In the genomic region with DNA sequence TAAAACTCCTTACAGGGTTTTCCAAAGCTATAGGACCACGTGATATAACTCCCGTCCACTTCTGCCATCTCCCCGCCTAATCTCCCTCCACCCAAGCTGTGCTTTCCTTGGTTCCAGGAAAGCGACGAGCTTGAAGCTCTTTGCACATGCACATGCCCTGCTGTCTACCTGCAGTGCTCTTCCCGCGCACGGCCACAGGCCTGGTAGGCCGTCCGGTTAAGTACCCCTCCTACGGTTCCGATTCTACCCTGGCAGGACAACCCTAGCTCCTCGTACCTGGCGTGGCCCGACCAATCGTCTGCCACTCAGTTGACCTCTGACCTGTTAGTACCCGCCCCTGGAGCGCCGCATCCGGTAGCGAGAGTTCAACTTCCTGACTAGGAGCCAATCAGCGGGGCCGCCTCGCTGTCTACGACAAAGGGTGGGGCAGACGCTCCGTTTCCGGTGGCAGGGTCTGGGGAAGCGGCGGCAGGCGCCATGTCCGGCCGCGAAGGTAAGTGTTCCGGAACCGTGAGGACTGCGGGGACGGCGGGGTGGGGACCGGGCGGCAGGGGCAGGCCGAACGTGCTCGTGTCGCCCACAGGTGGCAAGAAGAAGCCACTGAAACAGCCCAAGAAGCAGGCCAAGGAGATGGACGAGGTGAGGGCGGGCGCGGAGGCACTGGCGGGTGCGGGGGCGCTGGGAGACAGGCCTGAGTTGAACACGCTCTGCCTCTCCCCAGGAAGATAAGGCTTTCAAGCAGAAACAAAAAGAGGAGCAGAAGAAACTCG, we compare ENCODE assay signal across 8 cellular contexts. TPM values are rescaled to one million over a fixed set of nuclear protein-coding genes. Genes with fewer than 3 reads are reported as not detected.
A peak's percentile ranks its signal among the peaks of the same experiment; 100 is the strongest.
DNase-seq lines count a peak whose midpoint lies in the region; ATAC-seq lines count a peak whose summit lies in the region.

A gene with protein sequence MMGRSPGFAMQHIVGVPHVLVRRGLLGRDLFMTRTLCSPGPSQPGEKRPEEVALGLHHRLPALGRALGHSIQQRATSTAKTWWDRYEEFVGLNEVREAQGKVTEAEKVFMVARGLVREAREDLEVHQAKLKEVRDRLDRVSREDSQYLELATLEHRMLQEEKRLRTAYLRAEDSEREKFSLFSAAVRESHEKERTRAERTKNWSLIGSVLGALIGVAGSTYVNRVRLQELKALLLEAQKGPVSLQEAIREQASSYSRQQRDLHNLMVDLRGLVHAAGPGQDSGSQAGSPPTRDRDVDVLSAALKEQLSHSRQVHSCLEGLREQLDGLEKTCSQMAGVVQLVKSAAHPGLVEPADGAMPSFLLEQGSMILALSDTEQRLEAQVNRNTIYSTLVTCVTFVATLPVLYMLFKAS (minus strand): TSS at position 300 of the 770 bp plus-strand sequence. CDS start 4,991 bp downstream, outside the sequence.
A gene (plus strand): TSS at position 438 of the 770 bp plus-strand sequence. CDS start 40 bp downstream, at position 478.

- peak; percentile 86 for ATAC-seq in GM21360 (IDR thresholded peaks at IDR 0.05; ENCODE audit: unreplicated experiment)

- peak within 1 kb of the TSS; percentile 84 for H3K4me3 ChIP-seq in effector memory CD4-positive, alpha-beta T cell (ENCODE audit: insufficient read depth, low read depth, low read length, poor library complexity, severe bottlenecking)

- peaks cover 8% of the 10 kb centered on the region for H3K4me1 ChIP-seq in effector memory CD4-positive, alpha-beta T cell (ENCODE audit: control insufficient read depth, insufficient read depth, low read length, poor library complexity, severe bottlenecking)

- no peaks in the 10 kb centered on the region for H3K9me3 ChIP-seq in effector memory CD4-positive, alpha-beta T cell (ENCODE audit: control insufficient read depth, low read length)

- peaks cover 12% of the 10 kb centered on the region for H3K36me3 ChIP-seq in effector memory CD4-positive, alpha-beta T cell (ENCODE audit: control insufficient read depth, insufficient read depth, low read length)

- DNase-seq in COLO829 (ENCODE audit: low spot score) = peak; percentile 99
- DNase-seq in HT1080 (ENCODE audit: low read depth) = peak; percentile 95
- peak; percentile 99 for DNase-seq in NOMO-1 treated with DMSO at 0.1 percent for 48 hours (lab: John Stamatoyannopoulos, UW; ENCODE audit: unreplicated experiment)
- DNase-seq in activated CD8-positive, alpha-beta memory T cell treated with anti-CD3 and anti-CD28 coated beads for 4 hours (ENCODE audit: low read depth in 2 of 2) = peak; percentile 97 to 98
- peak; percentile 96 to 98 (median 97) for DNase-seq in effector memory CD4-positive, alpha-beta T cell
- peak; percentile 96 to 97 for DNase-seq in lung microvascular endothelial cell (ENCODE audit: low read depth in 2 of 2)
- peak; percentile 97 to 98 (median 97) for DNase-seq in stimulated activated CD4-positive, alpha-beta T cell treated with anti-CD3 and anti-CD28 coated beads, TNF-alpha, amount 100 ng/mL, for 48 hours (ENCODE audit: low read depth in 3 of 3)

- no peaks in the 10 kb centered on the region for H3K27me3 ChIP-seq in effector memory CD4-positive, alpha-beta T cell (replicated peaks; ENCODE audit: control insufficient read depth, insufficient read depth, low read length, poor library complexity, severe bottlenecking)

- peak within 1 kb of the TSS; percentile 92 for H3K27ac ChIP-seq in effector memory CD4-positive, alpha-beta T cell (ENCODE audit: insufficient read depth, low read length, poor library complexity, severe bottlenecking)

RNA-seq across cellular contexts. Expression of the first gene that starts in this region (rescaled TPM):
- 53.4 and 69.9 TPM in 2 replicates for total RNA-seq in HT1080 (2014; rRNA removed; shearing (Covaris generic))
- 23.7 and 25.6 TPM in 2 replicates for polyA plus RNA-seq in HT1080 (2015; cell fraction: cytosol; rRNA removed)
- polyA plus RNA-seq in HT1080 (2015; cell fraction: nucleus; rRNA removed) = 19.3 and 23.7 TPM in 2 replicates
- total RNA-seq in lung microvascular endothelial cell = 8.9 and 10.1 TPM in 2 replicates

RNA-seq across cellular contexts. Expression of the second gene that starts in this region (rescaled TPM):
- 368 and 782 TPM in 2 replicates for total RNA-seq in HT1080 (2014; rRNA removed; shearing (Covaris generic))
- polyA plus RNA-seq in HT1080 (2015; cell fraction: cytosol; rRNA removed) = 379 and 542 TPM in 2 replicates
- 102 and 106 TPM in 2 replicates for polyA plus RNA-seq in HT1080 (2015; cell fraction: nucleus; rRNA removed)
- 237 and 246 TPM in 2 replicates for total RNA-seq in lung microvascular endothelial cell

Comparison
In these comparisons a context has a peak if more than half of its experiments do, and no peak if none do; other contexts are left out.
1. Peak in every context shown above with its lines: DNase-seq, ATAC-seq, H3K4me3 ChIP-seq and H3K27ac ChIP-seq.